In the genomic region with DNA sequence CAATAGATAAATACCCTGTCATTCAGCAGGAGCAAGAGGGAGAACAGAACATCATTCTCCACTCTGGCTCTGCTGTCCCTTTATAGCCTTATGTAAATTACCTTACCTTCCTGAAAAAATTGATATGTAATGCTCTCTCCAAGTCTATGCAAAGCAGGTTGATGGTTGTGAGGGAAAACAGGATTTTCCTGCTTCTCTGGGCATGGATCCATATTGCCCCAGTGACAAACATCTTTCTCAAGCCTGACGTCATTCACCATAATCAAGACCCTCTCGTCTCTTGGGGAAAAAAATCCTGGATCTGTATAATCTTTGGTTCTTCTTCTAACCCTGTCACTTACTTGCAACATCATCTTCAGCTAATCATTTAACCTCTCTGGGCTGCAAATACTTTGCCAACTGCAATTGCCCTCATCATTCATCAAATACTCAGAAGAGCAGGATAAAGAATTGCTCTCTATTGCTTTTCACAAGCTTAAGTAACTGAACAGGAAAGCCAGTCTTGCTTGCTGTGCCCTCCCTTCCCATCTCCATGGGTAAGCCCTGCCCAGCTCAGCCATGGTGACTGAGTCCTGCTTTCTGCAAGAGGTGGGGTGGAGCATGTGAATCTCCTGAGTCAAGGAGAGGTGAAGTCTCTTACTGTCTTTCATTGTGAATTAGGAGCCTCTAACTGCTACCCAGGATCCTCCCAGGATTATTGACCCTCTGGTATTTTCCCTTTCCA, we compare ENCODE assay signal across 16 cellular contexts.
DNase-seq lines count a peak whose midpoint lies in the region; ATAC-seq and TF ChIP-seq lines count a peak whose summit lies in the region.
"Had no signal": no experiment of that assay in that cellular context is flagged by ENCODE, and none has a peak within 500 bp of the region (broad histone marks: within the 10 kb centered on the region; RNA-seq: fewer than 3 reads in every experiment).

No MANE protein-coding gene starts in this region.

- H3K79me2 ChIP-seq in GM23338 (replicated peaks; ENCODE audit: insufficient read depth) (no peaks in the 10 kb centered on the region), neural progenitor cell (ENCODE audit: low read depth) (no peaks in the 10 kb centered on the region)

- peak overlapping the region; percentile 49 for H2AFZ ChIP-seq in GM23338
- no peak overlapping the region for H2AFZ ChIP-seq in neural progenitor cell (replicated peaks)

- intact Hi-C loops in activated T-helper 1 cell treated with anti-CD3 and anti-CD28 coated beads, Interleukin-12 subunit alpha, Interleukin-12 subunit beta, Interleukin-2, Interleukin-4 antibody, amounts not matched to agents 30 ng/mL and 10 ng/mL and 1 ng/mL, durations not matched to agents 14 hours and 24 hours and 36 hours (cut with micrococcal nuclease), result no loop called here

- no peaks in the 10 kb centered on the region for H3K9me3 ChIP-seq in neural progenitor cell (ENCODE audit: low read depth)
- H3K9me3 ChIP-seq: body of pancreas had no signal

- H3K36me3 Mint-ChIP-seq in GM23338 (ENCODE audit: low read depth), result no peaks in the 10 kb centered on the region
- no peaks in the 10 kb centered on the region for H3K36me3 Mint-ChIP-seq in activated T-helper 17 cell treated with anti-CD3 and anti-CD28 coated beads, Interleukin-2, amount 50 U/mL, for 72 hours (ENCODE audit: low read depth)
- H3K36me3 Mint-ChIP-seq in neural progenitor cell, result no peaks in the 10 kb centered on the region
- H3K36me3 Mint-ChIP-seq in activated T-helper 1 cell treated with anti-CD3 and anti-CD28 coated beads, Interleukin-12 subunit alpha, Interleukin-12 subunit beta, Interleukin-2, Interleukin-4 antibody, amounts not matched to agents 30 ng/mL and 10 ng/mL and 1 ng/mL, durations not matched to agents 14 hours and 24 hours and 36 hours (ENCODE audit: low read depth), result peaks cover 4% of the 10 kb centered on the region
- H3K36me3 Mint-ChIP-seq: activated naive CD8-positive, alpha-beta T cell; CD8-positive, alpha-beta memory T cell had no signal

- H3K4me3 ChIP-seq in GM23338 (no peak overlapping the region), neural progenitor cell (no peak overlapping the region)
- H3K4me3 ChIP-seq: body of pancreas had no signal

- H3K4me1 Mint-ChIP-seq in GM23338 (peaks cover 25% of the 10 kb centered on the region), neural progenitor cell (peaks cover 16% of the 10 kb centered on the region)
- peaks cover 39% of the 10 kb centered on the region for H3K4me1 Mint-ChIP-seq in activated T-helper 17 cell treated with anti-CD3 and anti-CD28 coated beads, Interleukin-2, amount 50 U/mL, for 72 hours
- H3K4me1 Mint-ChIP-seq in activated T-helper 1 cell treated with anti-CD3 and anti-CD28 coated beads, Interleukin-12 subunit alpha, Interleukin-12 subunit beta, Interleukin-2, Interleukin-4 antibody, amounts not matched to agents 30 ng/mL and 10 ng/mL and 1 ng/mL, durations not matched to agents 14 hours and 24 hours and 36 hours (ENCODE audit: low read depth), result peaks cover 70% of the 10 kb centered on the region

- H3K27ac ChIP-seq in 22Rv1, result peak overlapping the region; percentile 41
- H3K27ac ChIP-seq in GM23338 (ENCODE audit: low read depth), result no peak overlapping the region
- no peak overlapping the region for H3K27ac ChIP-seq in foreskin keratinocyte
- H3K27ac ChIP-seq in neural progenitor cell, result no peak overlapping the region
- H3K27ac ChIP-seq: body of pancreas had no signal

- peaks cover 6% of the 10 kb centered on the region for H3K9me2 ChIP-seq in GM23338 (ENCODE audit: insufficient read depth)

- no peak for ATAC-seq in GM23338
- no peak for ATAC-seq in activated T-helper 17 cell treated with anti-CD3 and anti-CD28 coated beads, Interleukin-2, amount 50 U/mL, for 72 hours (replicated peaks)
- ATAC-seq in foreskin keratinocyte, result peak; percentile 74
- ATAC-seq: body of pancreas had no signal

- H3K9ac ChIP-seq in neural progenitor cell, result no peak overlapping the region

- DNase-seq in GM23338 (ENCODE audit: low spot score) (no peak), foreskin keratinocyte (peak in 1 of 2 donors; percentile 53), NCI-H524 (lab: John Stamatoyannopoulos, UW) (no peak), neural progenitor cell (ENCODE audit: low spot score) (no peak)
- DNase-seq in activated effector memory CD4-positive, alpha-beta T cell treated with anti-CD3 and anti-CD28 coated beads, Interleukin-2, amount 50 U/mL, for 16 hours, result no peak
- DNase-seq in activated T-helper 1 cell treated with anti-CD3 and anti-CD28 coated beads, Interleukin-12 subunit alpha, Interleukin-12 subunit beta, Interleukin-2, Interleukin-4 antibody, amounts not matched to agents 30 ng/mL and 10 ng/mL and 1 ng/mL, durations not matched to agents 14 hours and 24 hours and 36 hours (ENCODE audit: low spot score), result no peak
- DNase-seq: activated CD4-positive, alpha-beta T cell treated with anti-CD3 and anti-CD28 coated beads, Interleukin-2, amount 10 ng/mL, durations not matched to agents 7 days and 5 days; body of pancreas; CD8-positive, alpha-beta memory T cell; HFFc6; hippocampal formation; NCI-H1694 treated with DMSO at 0.1 percent for 48 hours had no signal

- H3K27me3 ChIP-seq in GM23338 (ENCODE audit: insufficient read depth) (no peaks in the 10 kb centered on the region), foreskin keratinocyte (no peaks in the 10 kb centered on the region), neural progenitor cell (no peaks in the 10 kb centered on the region)
- H3K27me3 ChIP-seq: body of pancreas had no signal

- H3K4me2 ChIP-seq in GM23338, result no peak overlapping the region
- no peak overlapping the region for H3K4me2 ChIP-seq in neural progenitor cell

- TF ChIP-seq CTCF in 22Rv1 (IDR thresholded peaks at IDR 0.05) (no peak), GM23338 (conservative IDR thresholded peaks at IDR 0.05; ENCODE audit: low read depth in 2 of 2) (no peak), foreskin keratinocyte (conservative IDR thresholded peaks at IDR 0.05) (no peak), neural progenitor cell (IDR thresholded peaks at IDR 0.05) (no peak)

- H3K4me1 ChIP-seq in GM23338 (ENCODE audit: insufficient read depth), result peaks cover 25% of the 10 kb centered on the region
- H3K4me1 ChIP-seq in foreskin keratinocyte, result peaks cover 5% of the 10 kb centered on the region
- peaks cover 30% of the 10 kb centered on the region for H3K4me1 ChIP-seq in neural progenitor cell
- H3K4me1 ChIP-seq: body of pancreas had no signal

- H3K27me3 Mint-ChIP-seq in GM23338 (ENCODE audit: insufficient read depth, low read depth, poor library complexity) (peaks cover 2% of the 10 kb centered on the region), neural progenitor cell (ENCODE audit: insufficient read depth, low read depth) (no peaks in the 10 kb centered on the region)
- no peaks in the 10 kb centered on the region for H3K27me3 Mint-ChIP-seq in activated T-helper 17 cell treated with anti-CD3 and anti-CD28 coated beads, Interleukin-2, amount 50 U/mL, for 72 hours
- H3K27me3 Mint-ChIP-seq in activated T-helper 1 cell treated with anti-CD3 and anti-CD28 coated beads, Interleukin-12 subunit alpha, Interleukin-12 subunit beta, Interleukin-2, Interleukin-4 antibody, amounts not matched to agents 30 ng/mL and 10 ng/mL and 1 ng/mL, durations not matched to agents 14 hours and 24 hours and 36 hours (ENCODE audit: insufficient read depth), result no peaks in the 10 kb centered on the region
- H3K27me3 Mint-ChIP-seq: activated CD4-positive, alpha-beta T cell treated with anti-CD3 and anti-CD28 coated beads, Interleukin-2, amount 10 ng/mL, durations not matched to agents 7 days and 5 days; activated naive CD8-positive, alpha-beta T cell had no signal

- H4K20me1 ChIP-seq in GM23338 (replicated peaks; ENCODE audit: insufficient read depth), result no peaks in the 10 kb centered on the region
- no peaks in the 10 kb centered on the region for H4K20me1 ChIP-seq in neural progenitor cell (ENCODE audit: low read depth)

- H3F3A ChIP-seq in GM23338 (replicated peaks; ENCODE audit: low read depth), result no peaks in the 10 kb centered on the region
- peaks cover 3% of the 10 kb centered on the region for H3F3A ChIP-seq in neural progenitor cell (ENCODE audit: low read depth)

- H3K36me3 ChIP-seq in GM23338 (ENCODE audit: insufficient read depth) (no peaks in the 10 kb centered on the region), neural progenitor cell (no peaks in the 10 kb centered on the region)

- H3K9me3 Mint-ChIP-seq in GM23338 (no peaks in the 10 kb centered on the region), neural progenitor cell (no peaks in the 10 kb centered on the region)
- peaks cover 5% of the 10 kb centered on the region for H3K9me3 Mint-ChIP-seq in activated T-helper 17 cell treated with anti-CD3 and anti-CD28 coated beads, Interleukin-2, amount 50 U/mL, for 72 hours
- no peaks in the 10 kb centered on the region for H3K9me3 Mint-ChIP-seq in activated T-helper 1 cell treated with anti-CD3 and anti-CD28 coated beads, Interleukin-12 subunit alpha, Interleukin-12 subunit beta, Interleukin-2, Interleukin-4 antibody, amounts not matched to agents 30 ng/mL and 10 ng/mL and 1 ng/mL, durations not matched to agents 14 hours and 24 hours and 36 hours
- H3K9me3 Mint-ChIP-seq: CD8-positive, alpha-beta memory T cell; dendritic cell treated with granulocyte-macrophage colony-stimulating factor and Interleukin-4, amounts not matched to agents 40 ng/mL and 50 ng/mL, for 4 days; HFFc6 had no signal

- H3K27ac Mint-ChIP-seq in GM23338, result no peak overlapping the region
- H3K27ac Mint-ChIP-seq in activated T-helper 17 cell treated with anti-CD3 and anti-CD28 coated beads, Interleukin-2, amount 50 U/mL, for 72 hours, result peak overlapping the region; percentile 74
- no peak overlapping the region for H3K27ac Mint-ChIP-seq in neural progenitor cell
- no peak overlapping the region for H3K27ac Mint-ChIP-seq in activated T-helper 1 cell treated with anti-CD3 and anti-CD28 coated beads, Interleukin-12 subunit alpha, Interleukin-12 subunit beta, Interleukin-2, Interleukin-4 antibody, amounts not matched to agents 30 ng/mL and 10 ng/mL and 1 ng/mL, durations not matched to agents 14 hours and 24 hours and 36 hours
- H3K27ac Mint-ChIP-seq: activated CD4-positive, alpha-beta T cell treated with anti-CD3 and anti-CD28 coated beads, Interleukin-2, amount 10 ng/mL, durations not matched to agents 7 days and 5 days; activated naive CD8-positive, alpha-beta T cell; CD8-positive, alpha-beta memory T cell; dendritic cell treated with granulocyte-macrophage colony-stimulating factor and Interleukin-4, amounts not matched to agents 40 ng/mL and 50 ng/mL, for 4 days; HFFc6 had no signal

- H3K4me3 Mint-ChIP-seq in GM23338 (no peak overlapping the region), neural progenitor cell (no peak overlapping the region)
- peak overlapping the region; percentile 4 for H3K4me3 Mint-ChIP-seq in activated T-helper 17 cell treated with anti-CD3 and anti-CD28 coated beads, Interleukin-2, amount 50 U/mL, for 72 hours
- no peak overlapping the region for H3K4me3 Mint-ChIP-seq in activated T-helper 1 cell treated with anti-CD3 and anti-CD28 coated beads, Interleukin-12 subunit alpha, Interleukin-12 subunit beta, Interleukin-2, Interleukin-4 antibody, amounts not matched to agents 30 ng/mL and 10 ng/mL and 1 ng/mL, durations not matched to agents 14 hours and 24 hours and 36 hours
- H3K4me3 Mint-ChIP-seq: activated CD4-positive, alpha-beta T cell treated with anti-CD3 and anti-CD28 coated beads, Interleukin-2, amount 10 ng/mL, durations not matched to agents 7 days and 5 days; activated naive CD8-positive, alpha-beta T cell; CD8-positive, alpha-beta memory T cell; dendritic cell treated with granulocyte-macrophage colony-stimulating factor and Interleukin-4, amounts not matched to agents 40 ng/mL and 50 ng/mL, for 4 days; HFFc6 had no signal
